Comparison of ENCODE assay signal across 9 cellular contexts in genomic region chr19:21022996-21023395, GRCh38. TPM values are rescaled to one million over a fixed set of nuclear protein-coding genes. Genes with fewer than 3 reads are reported as not detected.
DNase-seq lines count a peak whose midpoint lies in the region; ATAC-seq and TF ChIP-seq lines count a peak whose summit lies in the region.
"Had no signal": no experiment of that assay in that cellular context is flagged by ENCODE, and none has a peak within 500 bp of the region (broad histone marks: within the 10 kb centered on the region; RNA-seq: fewer than 3 reads in every experiment).

No MANE protein-coding gene starts in this region.

- H3K4me2 ChIP-seq in DND-41 (ENCODE audit: insufficient read depth, low read length) (peak overlapping the region; percentile 83), OCI-LY7 (ENCODE audit: low read length) (peak overlapping the region; percentile 70)

- peaks cover 16% of the 10 kb centered on the region for H4K20me1 ChIP-seq in DND-41 (ENCODE audit: insufficient read depth, low read length)
- H4K20me1 ChIP-seq in OCI-LY7 (ENCODE audit: insufficient read depth, low read length): peaks cover 9% of the 10 kb centered on the region; the same call in 1 of the 2 replicates

- H3K27ac ChIP-seq in DND-41 (ENCODE audit: low read length): peak overlapping the region; percentile 21; the same call in 1 of the 2 replicates
- H3K27ac ChIP-seq in OCI-LY7 (ENCODE audit: low read depth, low read length, poor library complexity, severe bottlenecking): no peak overlapping the region

- peak overlapping the region; percentile 81; the same call in 1 of the 2 replicates for H3K9ac ChIP-seq in DND-41 (ENCODE audit: low read depth, low read length)

- H3K4me1 ChIP-seq in DND-41 (ENCODE audit: insufficient read depth, low read length) (peaks cover 58% of the 10 kb centered on the region), OCI-LY7 (ENCODE audit: insufficient read depth, low read length, poor library complexity, severe bottlenecking) (peaks cover 21% of the 10 kb centered on the region)

- peaks cover 76% of the 10 kb centered on the region for H3K79me2 ChIP-seq in DND-41 (ENCODE audit: insufficient read depth, low read length)
- peaks cover 71% of the 10 kb centered on the region for H3K79me2 ChIP-seq in OCI-LY7 (ENCODE audit: insufficient read depth, low read depth, low read length)

- BruUV-seq in OCI-LY7 (replicated peaks; lab: Mats Ljungman, UMichigan): no TSS peak

- H3K36me3 ChIP-seq in DND-41 (ENCODE audit: insufficient read depth, low read length) (peaks cover 60% of the 10 kb centered on the region), OCI-LY7 (ENCODE audit: insufficient read depth, low read length) (peaks cover 60% of the 10 kb centered on the region)

- no peaks in the 10 kb centered on the region for H3K27me3 ChIP-seq in DND-41 (ENCODE audit: insufficient read depth, low read length, poor library complexity)

- DNase-seq in DND-41 (peak; percentile 17), OCI-LY7 (ENCODE audit: low spot score) (no peak), cardiac fibroblast (ENCODE audit: low read depth in 2 of 2) (peak; percentile 49 to 80), non-pigmented ciliary epithelial cell (ENCODE audit: low read depth) (peak; percentile 60), germinal center (ENCODE audit: low spot score) (no peak), cerebellar cortex (ENCODE audit: low spot score) (no peak), Right ventricle myocardium superior (no peak)
- DNase-seq: SHP77 had no signal

- POLR2A ChIA-PET in OCI-LY7 (lab: Charles Lee): interaction anchor here (0.7 to 1.2 kb wide), 3 partner anchors 18 to 306 kb away, joined by 3 to 4 read pairs (median 4); partner anchors contain the start of gene ZNF708

- TF ChIP-seq CTCF in DND-41 (IDR thresholded peaks at IDR 0.05; ENCODE audit: borderline replicate concordance, extremely low read depth, low read length, poor library complexity, severe bottlenecking): no peak
- no peak for TF ChIP-seq CTCF in OCI-LY7 (conservative IDR thresholded peaks at IDR 0.05; ENCODE audit: low read length)
- TF ChIP-seq CTCF in cardiac fibroblast (IDR thresholded peaks at IDR 0.05; ENCODE audit: low read depth, low read length): no peak

- H3K9me3 ChIP-seq in DND-41 (ENCODE audit: insufficient read depth, low read length, severe bottlenecking) (no peaks in the 10 kb centered on the region), OCI-LY7 (ENCODE audit: low read length) (no peaks in the 10 kb centered on the region)

- no peaks in the 10 kb centered on the region for H3K9me2 ChIP-seq in OCI-LY7 (ENCODE audit: insufficient read depth, low read length)

- ATAC-seq in DND-41 (ENCODE audit: insufficient read depth, low read depth) (no peak), GM19455 (IDR thresholded peaks at IDR 0.05; ENCODE audit: unreplicated experiment) (no peak), Right ventricle myocardium superior (ENCODE audit: poor library complexity) (no peak)

- no peak overlapping the region for H2AFZ ChIP-seq in DND-41 (ENCODE audit: low read depth, low read length)
- no peak overlapping the region for H2AFZ ChIP-seq in OCI-LY7 (ENCODE audit: low read length)

- H3K4me3 ChIP-seq in DND-41 (ENCODE audit: low read depth in 1 of 2, low read length in 2 of 2) (peak overlapping the region in 1 of 2 experiments; percentile 90; a peak in 1 of 4 replicates), OCI-LY7 (ENCODE audit: low read depth, low read length, poor library complexity, severe bottlenecking) (peak overlapping the region; percentile 97), cardiac fibroblast (replicated peaks in 1 of 2; ENCODE audit: low read depth in 2 of 2, low read length in 2 of 2) (no peak overlapping the region)

- intact Hi-C loops in OCI-LY7 (cut with micrococcal nuclease; ENCODE audit: unreplicated experiment) (loop anchor here (5.0 kb wide), 3 partner anchors 59 to 119 kb away; partner anchors contain the start of genes ZNF431, ZNF714 and ZNF85), Right ventricle myocardium superior (cut with DNase I) (no loop called here)

- CTCF ChIA-PET in OCI-LY7 (lab: Charles Lee; ENCODE audit: unreplicated experiment): no interaction called here

RNA-seq across cellular contexts. Expression of gene ZNF430, which starts 2.5 kb away (rescaled TPM):
- total RNA-seq in OCI-LY7 (2014; rRNA removed; shearing (Covaris generic)): 14.0 and 28.7 TPM in 2 replicates
- total RNA-seq in OCI-LY7 (2022) (31.5 and 31.7 TPM in 2 replicates), Right ventricle myocardium superior (3.8 TPM)

RNA-seq across cellular contexts. Expression of gene ZNF714, which starts 59.0 kb away (rescaled TPM):
- 39.6 and 46.4 TPM in 2 replicates for total RNA-seq in OCI-LY7 (2014; rRNA removed; shearing (Covaris generic))
- 51.7 and 59.2 TPM in 2 replicates for total RNA-seq in OCI-LY7 (2022)
- total RNA-seq in Right ventricle myocardium superior: 2.2 TPM

Comparison
In these comparisons a context has a peak if more than half of its experiments do, and no peak if none do; other contexts are left out.
1. DNase-seq: peak in DND-41 (single experiment), cardiac fibroblast (2 of 2) and non-pigmented ciliary epithelial cell (single experiment); none in OCI-LY7 (single experiment), germinal center (single experiment), cerebellar cortex (single experiment) and Right ventricle myocardium superior (single experiment).
2. RNA of gene ZNF714, which starts 59.0 kb away (total RNA-seq): 39.6 to 59.2 TPM in OCI-LY7; 2.2 TPM in Right ventricle myocardium superior (single experiment); every median in the first group is over 10 times any median in the second.